In genomic region chr22:48545976-48546375, GRCh38 we compare ENCODE assay signal across 21 cellular contexts.
A peak's percentile ranks its signal among the peaks of the same experiment; 100 is the strongest.
DNase-seq lines count a peak whose midpoint lies in the region.
"Had no signal": no experiment of that assay in that cellular context is flagged by ENCODE, and none has a peak within 500 bp of the region (broad histone marks: within the 10 kb centered on the region; RNA-seq: fewer than 3 reads in every experiment).

No MANE protein-coding gene starts in this region.

- peaks cover 8% of the 10 kb centered on the region; the same call in 1 of the 2 replicates for H4K20me1 ChIP-seq in BLaER1
- H4K20me1 ChIP-seq in BLaER1 treated with 17β-estradiol and CSF1 and Interleukin-3, amounts not matched to agents 10 nM and 100 nM: peaks cover 0 to 34% (median 0%) of the 10 kb centered on the region in 11 experiments; a peak in 7 of 22 replicates

- H3K4me1 ChIP-seq in BLaER1 (peaks cover 48% of the 10 kb centered on the region), neuronal stem cell (ENCODE audit: control insufficient read depth in 2 of 2, insufficient read depth in 1 of 2, low read depth in 1 of 2, low read length in 2 of 2) (no peaks in the 10 kb centered on the region)
- peaks cover 0 to 48% (median 35%) of the 10 kb centered on the region in 10 experiments; a peak in 15 of 20 replicates for H3K4me1 ChIP-seq in BLaER1 treated with 17β-estradiol and CSF1 and Interleukin-3, amounts not matched to agents 10 nM and 100 nM
- H3K4me1 ChIP-seq: BE2C had no signal

- no peak for DNase-seq in neuronal stem cell (ENCODE audit: low spot score)
- no peak for DNase-seq in immature natural killer cell
- DNase-seq in NCI-H1417 (lab: John Stamatoyannopoulos, UW): no peak
- DNase-seq: 8988T; ACHN; BE2C; CD4-positive, CD25-positive, alpha-beta regulatory T cell; CD8-positive, alpha-beta memory T cell; COR-L47; DMS 273 treated with DMSO at 0.1 percent for 48 hours; DMS153; DMS53; DMS79; DND-41; EL; GDM1 had no signal

- H3K4ac ChIP-seq in neuronal stem cell (ENCODE audit: low read length): peak overlapping the region; percentile 15

- no peaks in the 10 kb centered on the region for H3K36me3 Mint-ChIP-seq in immature natural killer cell
- H3K36me3 Mint-ChIP-seq: CD14-positive monocyte; CD4-positive, alpha-beta memory T cell; CD4-positive, CD25-positive, alpha-beta regulatory T cell; CD8-positive, alpha-beta memory T cell had no signal

- H2AK5ac ChIP-seq in neuronal stem cell (ENCODE audit: low read depth, low read length): no peak overlapping the region

- no peak overlapping the region for H2BK12ac ChIP-seq in neuronal stem cell (ENCODE audit: low read length)

- H3K23ac ChIP-seq in neuronal stem cell (ENCODE audit: low read depth, low read length, poor library complexity): no peak overlapping the region

- H3K9me3 Mint-ChIP-seq in immature natural killer cell: no peaks in the 10 kb centered on the region
- H3K9me3 Mint-ChIP-seq: CD8-positive, alpha-beta memory T cell had no signal

- peaks cover 9% of the 10 kb centered on the region for H3K79me1 ChIP-seq in neuronal stem cell (ENCODE audit: low read depth, low read length)

- no CpG with 5 or more reads among the region's 18 CpGs for WGBS in neuronal stem cell (ENCODE audit: extremely low coverage in 2 of 2, insufficient read length in 2 of 2, insufficient replicate concordance in 1 of 2), 2 donors

- H4K8ac ChIP-seq in neuronal stem cell (ENCODE audit: low read depth, low read length): no peak overlapping the region

- H3K36me3 ChIP-seq in BLaER1 (no peaks in the 10 kb centered on the region), neuronal stem cell (replicated peaks in 1 of 2; ENCODE audit: control insufficient read depth in 2 of 2, insufficient read depth in 2 of 2, low read length in 2 of 2) (peaks cover 0 to 2% of the 10 kb centered on the region in 2 donors)
- H3K36me3 ChIP-seq in BLaER1 treated with 17β-estradiol and CSF1 and Interleukin-3, amounts not matched to agents 10 nM and 100 nM: no peaks in the 10 kb centered on the region
- H3K36me3 ChIP-seq: BE2C had no signal

- H3K27me3 Mint-ChIP-seq in immature natural killer cell (ENCODE audit: low read depth in 3 of 3): no peaks in the 10 kb centered on the region
- H3K27me3 Mint-ChIP-seq: CD4-positive, alpha-beta memory T cell; CD4-positive, CD25-positive, alpha-beta regulatory T cell had no signal

- H3K27ac Mint-ChIP-seq in immature natural killer cell: no peak overlapping the region
- H3K27ac Mint-ChIP-seq: CD14-positive monocyte; CD4-positive, alpha-beta memory T cell; CD4-positive, CD25-positive, alpha-beta regulatory T cell; CD8-positive, alpha-beta memory T cell had no signal

- H2BK120ac ChIP-seq in neuronal stem cell (ENCODE audit: low read depth, low read length): no peak overlapping the region

- peak overlapping the region; percentile 86 for H3K14ac ChIP-seq in neuronal stem cell (ENCODE audit: low read length)

- no peak overlapping the region for H3K27ac ChIP-seq in BLaER1
- no peak overlapping the region for H3K27ac ChIP-seq in BLaER1 treated with 17β-estradiol and CSF1 and Interleukin-3, amounts not matched to agents 10 nM and 100 nM
- no peak overlapping the region for H3K27ac ChIP-seq in neuronal stem cell (replicated peaks; ENCODE audit: low read length)

- no peak overlapping the region for H2BK5ac ChIP-seq in neuronal stem cell (ENCODE audit: low read length)

- no peaks in the 10 kb centered on the region; the same call in 1 of the 2 replicates for H3K27me3 ChIP-seq in BLaER1
- peaks cover 0 to 4% (median 0%) of the 10 kb centered on the region in 11 experiments; a peak in 1 of 22 replicates for H3K27me3 ChIP-seq in BLaER1 treated with 17β-estradiol and CSF1 and Interleukin-3, amounts not matched to agents 10 nM and 100 nM
- peaks cover 0 to 3% (median 0%) of the 10 kb centered on the region in 3 experiments for H3K27me3 ChIP-seq in neuronal stem cell (ENCODE audit: control insufficient read depth in 3 of 3, insufficient read depth in 3 of 3, low read depth in 1 of 3, low read length in 3 of 3)
- H3K27me3 ChIP-seq: BE2C had no signal

- H3K4me3 ChIP-seq in BLaER1 (no peak overlapping the region), neuronal stem cell (ENCODE audit: low read length in 2 of 2) (no peak overlapping the region)
- H3K4me3 ChIP-seq in BLaER1 treated with 17β-estradiol and CSF1 and Interleukin-3, amounts not matched to agents 10 nM and 100 nM: no peak overlapping the region
- H3K4me3 ChIP-seq: GM12878 had no signal

- H3K4me2 ChIP-seq in BLaER1: peak overlapping the region; percentile 81
- peak overlapping the region in 7 of 11 experiments; percentile 2 to 90 (median 79); a peak in 10 of 22 replicates for H3K4me2 ChIP-seq in BLaER1 treated with 17β-estradiol and CSF1 and Interleukin-3, amounts not matched to agents 10 nM and 100 nM
- no peak overlapping the region for H3K4me2 ChIP-seq in neuronal stem cell (ENCODE audit: insufficient read depth, low read length, poor library complexity, severe bottlenecking)

- H3K9me3 ChIP-seq in BLaER1: no peaks in the 10 kb centered on the region
- H3K9me3 ChIP-seq in BLaER1 treated with 17β-estradiol and CSF1 and Interleukin-3, amounts not matched to agents 10 nM and 100 nM (replicated peaks in 1 of 11): peaks cover 0 to 10% (median 4%) of the 10 kb centered on the region in 11 experiments; a peak in 6 of 22 replicates
- peaks cover 0 to 5% of the 10 kb centered on the region in 2 donors for H3K9me3 ChIP-seq in neuronal stem cell (replicated peaks in 1 of 2; ENCODE audit: control insufficient read depth in 2 of 2, insufficient read depth in 1 of 2, low read depth in 1 of 2, low read length in 2 of 2)
- H3K9me3 ChIP-seq: BE2C had no signal

- no peaks in the 10 kb centered on the region for H3K4me1 Mint-ChIP-seq in immature natural killer cell
- H3K4me1 Mint-ChIP-seq: CD14-positive monocyte; CD4-positive, CD25-positive, alpha-beta regulatory T cell; CD8-positive, alpha-beta memory T cell had no signal

- H3K4me3 Mint-ChIP-seq in immature natural killer cell: no peak overlapping the region
- H3K4me3 Mint-ChIP-seq: CD14-positive monocyte; CD4-positive, alpha-beta memory T cell; CD4-positive, CD25-positive, alpha-beta regulatory T cell; CD8-positive, alpha-beta memory T cell had no signal

- no peak overlapping the region for H2AFZ ChIP-seq in neuronal stem cell (ENCODE audit: low read length)

- no peak overlapping the region for H4K91ac ChIP-seq in neuronal stem cell (ENCODE audit: low read depth, low read length, poor library complexity)

- peak overlapping the region; percentile 27 for H3K18ac ChIP-seq in neuronal stem cell (ENCODE audit: low read length)

- H2BK15ac ChIP-seq in neuronal stem cell (ENCODE audit: low read length): peak overlapping the region; percentile 76

- no peak overlapping the region for H3K9ac ChIP-seq in BLaER1
- no peak overlapping the region for H3K9ac ChIP-seq in BLaER1 treated with 17β-estradiol and CSF1 and Interleukin-3, amounts not matched to agents 10 nM and 100 nM
- H3K9ac ChIP-seq in neuronal stem cell (ENCODE audit: low read depth, low read length, poor library complexity): peak overlapping the region; percentile 17
